ENCODE assay signal across 8 cellular contexts in the genomic region with DNA sequence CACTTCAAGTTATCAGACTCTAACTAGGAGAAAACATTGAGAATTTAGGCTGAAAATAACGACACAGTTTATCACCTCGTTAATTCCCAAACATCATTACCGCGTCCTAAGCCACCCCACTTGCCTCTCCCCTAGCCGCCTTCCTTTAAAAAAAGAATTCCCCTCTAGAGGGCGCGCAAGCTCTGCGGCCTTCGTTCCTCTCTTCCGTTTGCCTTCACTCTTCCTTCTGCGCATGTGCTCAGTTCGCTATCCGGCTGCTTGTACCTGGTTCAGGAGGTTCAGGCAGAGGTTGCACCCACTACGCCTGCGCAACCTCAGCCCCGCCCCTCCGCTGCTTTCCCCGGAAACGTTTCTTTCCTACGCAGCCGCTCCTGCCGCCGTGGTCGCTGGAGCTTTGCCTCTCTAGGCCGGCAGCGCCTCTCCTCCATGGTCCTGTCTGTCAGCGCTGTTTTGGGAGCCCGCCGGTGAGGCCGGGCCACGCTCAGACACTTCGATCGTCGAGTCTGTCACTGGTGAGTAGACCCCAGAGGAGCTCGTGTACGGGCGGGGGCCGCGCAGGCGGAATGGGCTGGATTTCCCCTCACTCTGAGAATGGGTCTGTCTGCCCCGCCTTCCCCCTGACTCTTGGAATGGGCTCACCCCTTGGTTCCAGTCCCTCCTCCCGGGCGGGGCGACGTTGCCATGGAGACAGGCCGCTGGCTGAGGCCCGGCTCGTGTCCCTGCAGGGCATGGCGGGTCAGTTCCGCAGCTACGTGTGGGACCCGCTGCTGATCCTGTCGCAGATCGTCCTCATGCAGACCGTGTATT. TPM values are rescaled to one million over a fixed set of nuclear protein-coding genes. Genes with fewer than 3 reads are reported as not detected.
DNase-seq lines count a peak whose midpoint lies in the region; ATAC-seq and TF ChIP-seq lines count a peak whose summit lies in the region.

A gene (plus strand): TSS at position 353 of the 807 bp plus-strand sequence. CDS start 376 bp downstream, at position 729.

- intact Hi-C loops in activated CD4-positive, alpha-beta T cell treated with anti-CD3 and anti-CD28 coated beads, Interleukin-2, amount 10 ng/mL, durations not matched to agents 24 days and 14 days (cut with micrococcal nuclease), result loop anchor here (1.0 to 5.0 kb wide), 5 partner anchors 10 to 409 kb away; a partner anchor contains a TSS

- H3K4me3 Mint-ChIP-seq in activated CD4-positive, alpha-beta T cell treated with anti-CD3 and anti-CD28 coated beads, Interleukin-2, amount 10 ng/mL, durations not matched to agents 24 days and 14 days, result peak within 1 kb of the TSS; percentile 100

- peak within 1 kb of the TSS; percentile 88 for H3K4me3 ChIP-seq in coronary artery

- H3K27me3 Mint-ChIP-seq in activated CD4-positive, alpha-beta T cell treated with anti-CD3 and anti-CD28 coated beads, Interleukin-2, amount 10 ng/mL, durations not matched to agents 24 days and 14 days, result no peaks in the 10 kb centered on the region

- peak; percentile 99 for TF ChIP-seq CTCF in C4-2B (conservative IDR thresholded peaks at IDR 0.05)
- peak; percentile 65 for TF ChIP-seq CTCF in coronary artery (IDR thresholded peaks at IDR 0.05)

- H3K27ac Mint-ChIP-seq in activated CD4-positive, alpha-beta T cell treated with anti-CD3 and anti-CD28 coated beads, Interleukin-2, amount 10 ng/mL, durations not matched to agents 24 days and 14 days, result peak within 1 kb of the TSS; percentile 100

- H3K27ac ChIP-seq in C4-2B, result peak within 1 kb of the TSS; percentile 83
- peak within 1 kb of the TSS; percentile 97 for H3K27ac ChIP-seq in coronary artery
- peak within 1 kb of the TSS; percentile 98 for H3K27ac ChIP-seq in layer of hippocampus (ENCODE audit: low read depth, low read length)

- ATAC-seq in GM19328 (IDR thresholded peaks at IDR 0.05; ENCODE audit: unreplicated experiment), result peak; percentile 76
- ATAC-seq in HG03520 (IDR thresholded peaks at IDR 0.05; ENCODE audit: unreplicated experiment), result peak; percentile 86

- no peaks in the 10 kb centered on the region for H3K27me3 ChIP-seq in layer of hippocampus (ENCODE audit: control insufficient read depth, insufficient read depth, low read length)

- H3K36me3 Mint-ChIP-seq in activated CD4-positive, alpha-beta T cell treated with anti-CD3 and anti-CD28 coated beads, Interleukin-2, amount 10 ng/mL, durations not matched to agents 24 days and 14 days (ENCODE audit: low read depth), result peaks cover 29% of the 10 kb centered on the region

- no peaks in the 10 kb centered on the region for H3K9me3 Mint-ChIP-seq in activated CD4-positive, alpha-beta T cell treated with anti-CD3 and anti-CD28 coated beads, Interleukin-2, amount 10 ng/mL, durations not matched to agents 24 days and 14 days

- DNase-seq in NCI-H526 treated with DMSO at 0.1 percent for 48 hours (lab: John Stamatoyannopoulos, UW) (peak; percentile 99), coronary artery (ENCODE audit: low spot score) (peak; percentile 99)
- peak; percentile 100 for DNase-seq in activated CD4-positive, alpha-beta T cell treated with anti-CD3 and anti-CD28 coated beads, Interleukin-2, amount 10 ng/mL, durations not matched to agents 24 days and 14 days
- peak; percentile 97 to 99 for DNase-seq in stimulated activated CD4-positive, alpha-beta T cell treated with anti-CD3 and anti-CD28 coated beads, Interleukin-1b, Interleukin-23, amount 100 ng/mL, for 4 hours (ENCODE audit: low read depth in 2 of 2)

- peaks cover 41% of the 10 kb centered on the region for H3K4me1 Mint-ChIP-seq in activated CD4-positive, alpha-beta T cell treated with anti-CD3 and anti-CD28 coated beads, Interleukin-2, amount 10 ng/mL, durations not matched to agents 24 days and 14 days

RNA-seq across cellular contexts. Expression of the gene that starts here (rescaled TPM):
- 24.4 and 26.2 TPM in 2 replicates for total RNA-seq in activated CD4-positive, alpha-beta T cell treated with anti-CD3 and anti-CD28 coated beads, Interleukin-2, amount 10 ng/mL, durations not matched to agents 24 days and 14 days

Comparison
In these comparisons a context has a peak if more than half of its experiments do, and no peak if none do; other contexts are left out.
1. Peak in every context shown above with its lines: DNase-seq, ATAC-seq, H3K4me3 ChIP-seq and H3K27ac ChIP-seq.